Comparison of ENCODE assay signal across 2 cellular contexts in the genomic region with DNA sequence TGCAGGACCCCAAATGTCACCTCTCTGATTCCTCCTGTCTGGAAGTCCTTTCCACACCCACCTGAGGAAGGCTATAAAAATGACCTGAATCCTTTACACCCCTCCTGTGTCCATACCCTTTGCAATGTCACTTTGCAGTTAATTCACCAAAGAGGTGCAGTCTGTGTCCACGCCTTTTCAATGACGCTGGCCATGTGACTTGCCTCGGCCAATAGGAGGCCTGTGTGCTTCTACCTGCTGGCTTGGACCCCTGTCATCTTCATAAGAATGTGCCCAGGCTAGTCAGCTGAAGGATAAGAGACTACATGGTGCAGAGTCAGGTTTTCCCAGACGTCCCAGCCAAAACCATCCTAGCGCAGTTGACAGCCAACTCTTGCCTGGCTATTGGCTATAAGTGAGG.
A peak's percentile ranks its signal among the peaks of the same experiment; 100 is the strongest.
TF ChIP-seq lines count a peak whose summit lies in the region.

No MANE protein-coding gene starts in this region.

TF ChIP-seq in WTC11, 78 proteins besides CTCF, POLR2A, EP300 and RAD21 (continued from another document):
- TF ChIP-seq, protein P1, sequence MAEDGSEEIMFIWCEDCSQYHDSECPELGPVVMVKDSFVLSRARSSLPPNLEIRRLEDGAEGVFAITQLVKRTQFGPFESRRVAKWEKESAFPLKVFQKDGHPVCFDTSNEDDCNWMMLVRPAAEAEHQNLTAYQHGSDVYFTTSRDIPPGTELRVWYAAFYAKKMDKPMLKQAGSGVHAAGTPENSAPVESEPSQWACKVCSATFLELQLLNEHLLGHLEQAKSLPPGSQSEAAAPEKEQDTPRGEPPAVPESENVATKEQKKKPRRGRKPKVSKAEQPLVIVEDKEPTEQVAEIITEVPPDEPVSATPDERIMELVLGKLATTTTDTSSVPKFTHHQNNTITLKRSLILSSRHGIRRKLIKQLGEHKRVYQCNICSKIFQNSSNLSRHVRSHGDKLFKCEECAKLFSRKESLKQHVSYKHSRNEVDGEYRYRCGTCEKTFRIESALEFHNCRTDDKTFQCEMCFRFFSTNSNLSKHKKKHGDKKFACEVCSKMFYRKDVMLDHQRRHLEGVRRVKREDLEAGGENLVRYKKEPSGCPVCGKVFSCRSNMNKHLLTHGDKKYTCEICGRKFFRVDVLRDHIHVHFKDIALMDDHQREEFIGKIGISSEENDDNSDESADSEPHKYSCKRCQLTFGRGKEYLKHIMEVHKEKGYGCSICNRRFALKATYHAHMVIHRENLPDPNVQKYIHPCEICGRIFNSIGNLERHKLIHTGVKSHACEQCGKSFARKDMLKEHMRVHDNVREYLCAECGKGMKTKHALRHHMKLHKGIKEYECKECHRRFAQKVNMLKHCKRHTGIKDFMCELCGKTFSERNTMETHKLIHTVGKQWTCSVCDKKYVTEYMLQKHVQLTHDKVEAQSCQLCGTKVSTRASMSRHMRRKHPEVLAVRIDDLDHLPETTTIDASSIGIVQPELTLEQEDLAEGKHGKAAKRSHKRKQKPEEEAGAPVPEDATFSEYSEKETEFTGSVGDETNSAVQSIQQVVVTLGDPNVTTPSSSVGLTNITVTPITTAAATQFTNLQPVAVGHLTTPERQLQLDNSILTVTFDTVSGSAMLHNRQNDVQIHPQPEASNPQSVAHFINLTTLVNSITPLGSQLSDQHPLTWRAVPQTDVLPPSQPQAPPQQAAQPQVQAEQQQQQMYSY (CRISPR knock-in tag; IDR thresholded peaks at IDR 0.05), result no peak
- no peak for TF ChIP-seq MXD4 (CRISPR knock-in tag; IDR thresholded peaks at IDR 0.05; ENCODE audit: borderline replicate concordance)
- TF ChIP-seq, protein P2, sequence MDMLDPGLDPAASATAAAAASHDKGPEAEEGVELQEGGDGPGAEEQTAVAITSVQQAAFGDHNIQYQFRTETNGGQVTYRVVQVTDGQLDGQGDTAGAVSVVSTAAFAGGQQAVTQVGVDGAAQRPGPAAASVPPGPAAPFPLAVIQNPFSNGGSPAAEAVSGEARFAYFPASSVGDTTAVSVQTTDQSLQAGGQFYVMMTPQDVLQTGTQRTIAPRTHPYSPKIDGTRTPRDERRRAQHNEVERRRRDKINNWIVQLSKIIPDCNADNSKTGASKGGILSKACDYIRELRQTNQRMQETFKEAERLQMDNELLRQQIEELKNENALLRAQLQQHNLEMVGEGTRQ (CRISPR knock-in tag; IDR thresholded peaks at IDR 0.05), result peak; percentile 80
- TF ChIP-seq ETV6 (CRISPR knock-in tag; IDR thresholded peaks at IDR 0.05), result no peak
- TF ChIP-seq NFATC4 (CRISPR knock-in tag; IDR thresholded peaks at IDR 0.05), result no peak
- no peak for TF ChIP-seq ZNF317 (CRISPR knock-in tag; IDR thresholded peaks at IDR 0.05; ENCODE audit: borderline replicate concordance, low read depth)
- TF ChIP-seq, protein P3, sequence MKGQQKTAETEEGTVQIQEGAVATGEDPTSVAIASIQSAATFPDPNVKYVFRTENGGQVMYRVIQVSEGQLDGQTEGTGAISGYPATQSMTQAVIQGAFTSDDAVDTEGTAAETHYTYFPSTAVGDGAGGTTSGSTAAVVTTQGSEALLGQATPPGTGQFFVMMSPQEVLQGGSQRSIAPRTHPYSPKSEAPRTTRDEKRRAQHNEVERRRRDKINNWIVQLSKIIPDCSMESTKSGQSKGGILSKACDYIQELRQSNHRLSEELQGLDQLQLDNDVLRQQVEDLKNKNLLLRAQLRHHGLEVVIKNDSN (CRISPR knock-in tag; IDR thresholded peaks at IDR 0.05), result peak; percentile 66; the same call in 1 of the 2 replicates
- TF ChIP-seq SP1 (CRISPR knock-in tag; conservative IDR thresholded peaks at IDR 0.05), result no peak
- peak; percentile 65 for TF ChIP-seq NFYB (CRISPR knock-in tag; conservative IDR thresholded peaks at IDR 0.05; ENCODE audit: low read depth)
- TF ChIP-seq, protein P4, sequence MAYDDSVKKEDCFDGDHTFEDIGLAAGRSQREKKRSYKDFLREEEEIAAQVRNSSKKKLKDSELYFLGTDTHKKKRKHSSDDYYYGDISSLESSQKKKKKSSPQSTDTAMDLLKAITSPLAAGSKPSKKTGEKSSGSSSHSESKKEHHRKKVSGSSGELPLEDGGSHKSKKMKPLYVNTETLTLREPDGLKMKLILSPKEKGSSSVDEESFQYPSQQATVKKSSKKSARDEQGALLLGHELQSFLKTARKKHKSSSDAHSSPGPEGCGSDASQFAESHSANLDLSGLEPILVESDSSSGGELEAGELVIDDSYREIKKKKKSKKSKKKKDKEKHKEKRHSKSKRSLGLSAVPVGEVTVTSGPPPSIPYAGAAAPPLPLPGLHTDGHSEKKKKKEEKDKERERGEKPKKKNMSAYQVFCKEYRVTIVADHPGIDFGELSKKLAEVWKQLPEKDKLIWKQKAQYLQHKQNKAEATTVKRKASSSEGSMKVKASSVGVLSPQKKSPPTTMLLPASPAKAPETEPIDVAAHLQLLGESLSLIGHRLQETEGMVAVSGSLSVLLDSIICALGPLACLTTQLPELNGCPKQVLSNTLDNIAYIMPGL (CRISPR knock-in tag; IDR thresholded peaks at IDR 0.05), result no peak
- TF ChIP-seq, protein P5, sequence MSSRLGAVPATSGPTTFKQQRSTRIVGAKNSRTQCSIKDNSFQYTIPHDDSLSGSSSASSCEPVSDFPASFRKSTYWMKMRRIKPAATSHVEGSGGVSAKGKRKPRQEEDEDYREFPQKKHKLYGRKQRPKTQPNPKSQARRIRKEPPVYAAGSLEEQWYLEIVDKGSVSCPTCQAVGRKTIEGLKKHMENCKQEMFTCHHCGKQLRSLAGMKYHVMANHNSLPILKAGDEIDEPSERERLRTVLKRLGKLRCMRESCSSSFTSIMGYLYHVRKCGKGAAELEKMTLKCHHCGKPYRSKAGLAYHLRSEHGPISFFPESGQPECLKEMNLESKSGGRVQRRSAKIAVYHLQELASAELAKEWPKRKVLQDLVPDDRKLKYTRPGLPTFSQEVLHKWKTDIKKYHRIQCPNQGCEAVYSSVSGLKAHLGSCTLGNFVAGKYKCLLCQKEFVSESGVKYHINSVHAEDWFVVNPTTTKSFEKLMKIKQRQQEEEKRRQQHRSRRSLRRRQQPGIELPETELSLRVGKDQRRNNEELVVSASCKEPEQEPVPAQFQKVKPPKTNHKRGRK (CRISPR knock-in tag; IDR thresholded peaks at IDR 0.05; ENCODE audit: borderline replicate concordance), result no peak
- no peak for TF ChIP-seq ZNF232 (CRISPR knock-in tag; IDR thresholded peaks at IDR 0.05)
- no peak for TF ChIP-seq OVOL2 (CRISPR knock-in tag; IDR thresholded peaks at IDR 0.05; ENCODE audit: borderline replicate concordance)

TF ChIP-seq in K562, 482 proteins besides CTCF, POLR2A, EP300 and RAD21 (continued from another document):
- TF ChIP-seq, protein P5 (tag; IDR thresholded peaks at IDR 0.05), result no peak
- TF ChIP-seq ELF2 (CRISPR knock-in tag; IDR thresholded peaks at IDR 0.05) (no peak), IRF2 (CRISPR knock-in tag; IDR thresholded peaks at IDR 0.05) (no peak), ZZZ3 (IDR thresholded peaks at IDR 0.05) (no peak), GABPA (tag; conservative IDR thresholded peaks at IDR 0.05; ENCODE audit: low read depth) (no peak), CBX2 (IDR thresholded peaks at IDR 0.05; ENCODE audit: insufficient read depth, low read length, poor library complexity, severe bottlenecking) (no peak), ZNF830 (CRISPR knock-in tag; IDR thresholded peaks at IDR 0.05) (no peak), ZC3H11A (IDR thresholded peaks at IDR 0.05; ENCODE audit: low read depth, low read length) (no peak), ZFP36 (IDR thresholded peaks at IDR 0.05; ENCODE audit: low read depth, low read length, partially characterized antibody) (no peak), ZNF239 (CRISPR knock-in tag; IDR thresholded peaks at IDR 0.05) (no peak), NFYB (IDR thresholded peaks at IDR 0.05; ENCODE audit: extremely low read depth, insufficient read length) (peak; percentile 82), PPARD (CRISPR knock-in tag; IDR thresholded peaks at IDR 0.05) (no peak), ARNT (IDR thresholded peaks at IDR 0.05) (no peak), CBFB (CRISPR knock-in tag; IDR thresholded peaks at IDR 0.05) (no peak), RHOXF2B (CRISPR knock-in tag; conservative IDR thresholded peaks at IDR 0.05) (no peak), RAD51 (IDR thresholded peaks at IDR 0.05; ENCODE audit: borderline replicate concordance, low read depth) (peak; percentile 43; the same call in 1 of the 2 replicates)
- TF ChIP-seq, protein P3 (CRISPR knock-in tag; IDR thresholded peaks at IDR 0.05), result peak; percentile 73
- TF ChIP-seq, protein P6, sequence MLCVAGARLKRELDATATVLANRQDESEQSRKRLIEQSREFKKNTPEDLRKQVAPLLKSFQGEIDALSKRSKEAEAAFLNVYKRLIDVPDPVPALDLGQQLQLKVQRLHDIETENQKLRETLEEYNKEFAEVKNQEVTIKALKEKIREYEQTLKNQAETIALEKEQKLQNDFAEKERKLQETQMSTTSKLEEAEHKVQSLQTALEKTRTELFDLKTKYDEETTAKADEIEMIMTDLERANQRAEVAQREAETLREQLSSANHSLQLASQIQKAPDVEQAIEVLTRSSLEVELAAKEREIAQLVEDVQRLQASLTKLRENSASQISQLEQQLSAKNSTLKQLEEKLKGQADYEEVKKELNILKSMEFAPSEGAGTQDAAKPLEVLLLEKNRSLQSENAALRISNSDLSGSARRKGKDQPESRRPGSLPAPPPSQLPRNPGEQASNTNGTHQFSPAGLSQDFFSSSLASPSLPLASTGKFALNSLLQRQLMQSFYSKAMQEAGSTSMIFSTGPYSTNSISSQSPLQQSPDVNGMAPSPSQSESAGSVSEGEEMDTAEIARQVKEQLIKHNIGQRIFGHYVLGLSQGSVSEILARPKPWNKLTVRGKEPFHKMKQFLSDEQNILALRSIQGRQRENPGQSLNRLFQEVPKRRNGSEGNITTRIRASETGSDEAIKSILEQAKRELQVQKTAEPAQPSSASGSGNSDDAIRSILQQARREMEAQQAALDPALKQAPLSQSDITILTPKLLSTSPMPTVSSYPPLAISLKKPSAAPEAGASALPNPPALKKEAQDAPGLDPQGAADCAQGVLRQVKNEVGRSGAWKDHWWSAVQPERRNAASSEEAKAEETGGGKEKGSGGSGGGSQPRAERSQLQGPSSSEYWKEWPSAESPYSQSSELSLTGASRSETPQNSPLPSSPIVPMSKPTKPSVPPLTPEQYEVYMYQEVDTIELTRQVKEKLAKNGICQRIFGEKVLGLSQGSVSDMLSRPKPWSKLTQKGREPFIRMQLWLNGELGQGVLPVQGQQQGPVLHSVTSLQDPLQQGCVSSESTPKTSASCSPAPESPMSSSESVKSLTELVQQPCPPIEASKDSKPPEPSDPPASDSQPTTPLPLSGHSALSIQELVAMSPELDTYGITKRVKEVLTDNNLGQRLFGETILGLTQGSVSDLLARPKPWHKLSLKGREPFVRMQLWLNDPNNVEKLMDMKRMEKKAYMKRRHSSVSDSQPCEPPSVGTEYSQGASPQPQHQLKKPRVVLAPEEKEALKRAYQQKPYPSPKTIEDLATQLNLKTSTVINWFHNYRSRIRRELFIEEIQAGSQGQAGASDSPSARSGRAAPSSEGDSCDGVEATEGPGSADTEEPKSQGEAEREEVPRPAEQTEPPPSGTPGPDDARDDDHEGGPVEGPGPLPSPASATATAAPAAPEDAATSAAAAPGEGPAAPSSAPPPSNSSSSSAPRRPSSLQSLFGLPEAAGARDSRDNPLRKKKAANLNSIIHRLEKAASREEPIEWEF (CRISPR knock-in tag; IDR thresholded peaks at IDR 0.05), result no peak
